4 cellular contexts compared by ENCODE assay signal in genomic region chr10:84988011-84988410, GRCh38.
"Had no signal": no experiment of that assay in that cellular context is flagged by ENCODE, and none has a peak within 500 bp of the region (broad histone marks: within the 10 kb centered on the region; RNA-seq: fewer than 3 reads in every experiment).

No MANE protein-coding gene starts in this region.

- DNase-seq: IMR-90 had no signal

- ATAC-seq: HepG2, K562 had no signal

- H3K27ac ChIP-seq: HL-60 had no signal

- H3K4me3 ChIP-seq: K562 had no signal
